Comparison of ENCODE assay signal across 14 cellular contexts in genomic region chr20:62516345-62516744, GRCh38. TPM values are rescaled to one million over a fixed set of nuclear protein-coding genes. Genes with fewer than 3 reads are reported as not detected.
DNase-seq lines count a peak whose midpoint lies in the region; ATAC-seq, FAIRE-seq and TF ChIP-seq lines count a peak whose summit lies in the region.
"Had no signal": no experiment of that assay in that cellular context is flagged by ENCODE, and none has a peak within 500 bp of the region (broad histone marks: within the 10 kb centered on the region; RNA-seq: fewer than 3 reads in every experiment).

No MANE protein-coding gene starts in this region.

- intact Hi-C loops in Right ventricle myocardium superior (cut with DNase I): no loop called here

- H3K36me3 ChIP-seq in right atrium auricular region (no peaks in the 10 kb centered on the region), hepatocyte (replicated peaks; ENCODE audit: insufficient read depth, low read depth) (no peaks in the 10 kb centered on the region)
- H3K36me3 ChIP-seq: transverse colon had no signal

- 79% methylated on average over 13 of the region's 13 CpGs for WGBS in hepatocyte (ENCODE audit: low lambda C conversion rate, missing lambda C conversion rate)

- H3K4me3 ChIP-seq in right atrium auricular region (no peak overlapping the region), hepatocyte (no peak overlapping the region)
- H3K4me3 ChIP-seq: transverse colon had no signal

- DNase-seq in Right ventricle myocardium superior (no peak), right atrium auricular region (ENCODE audit: low spot score) (no peak), RPMI8226 (peak; percentile 52), hepatocyte (ENCODE audit: low spot score) (no peak), urothelium cell line (ENCODE audit: low spot score) (peak; percentile 65), kidney tubule cell (ENCODE audit: low spot score) (no peak), nucleus accumbens (lab: John Stamatoyannopoulos, UW) (no peak), NCI-H1417 treated with DMSO at 0.1 percent for 48 hours (lab: John Stamatoyannopoulos, UW) (no peak)
- DNase-seq: activated CD8-positive, alpha-beta memory T cell treated with anti-CD3 and anti-CD28 coated beads, Interleukin-2, amount 50 U/mL, for 48 hours; amniotic stem cell; C1 segment of cervical spinal cord; effector memory CD8-positive, alpha-beta T cell; NK-92 treated with Interleukin-12 subunit alpha and Interleukin-12 subunit beta, amount 100 ng/mL, for 24 hours; transverse colon had no signal

- H3K4me1 ChIP-seq in right atrium auricular region (peaks cover 0 to 24% of the 10 kb centered on the region in 2 donors), hepatocyte (ENCODE audit: insufficient read depth) (no peaks in the 10 kb centered on the region)
- H3K4me1 ChIP-seq: transverse colon had no signal

- H3K4me2 ChIP-seq in hepatocyte: no peak overlapping the region

- H3K79me2 ChIP-seq in hepatocyte: no peaks in the 10 kb centered on the region

- no peaks in the 10 kb centered on the region for H3K27me3 ChIP-seq in right atrium auricular region
- no peaks in the 10 kb centered on the region for H3K27me3 ChIP-seq in hepatocyte

- no peaks in the 10 kb centered on the region for H3K9me2 ChIP-seq in hepatocyte (replicated peaks; ENCODE audit: insufficient read depth)

- H3K9me3 ChIP-seq in right atrium auricular region: no peaks in the 10 kb centered on the region
- no peaks in the 10 kb centered on the region for H3K9me3 ChIP-seq in hepatocyte (ENCODE audit: low read depth)
- H3K9me3 ChIP-seq: transverse colon had no signal

- H3K27ac ChIP-seq in right atrium auricular region: no peak overlapping the region
- H3K27ac ChIP-seq in hepatocyte: no peak overlapping the region
- H3K27ac ChIP-seq: transverse colon had no signal

- H4K20me1 ChIP-seq in hepatocyte (ENCODE audit: insufficient read depth, poor library complexity, severe bottlenecking): no peaks in the 10 kb centered on the region

- ATAC-seq in Right ventricle myocardium superior (ENCODE audit: poor library complexity): peak; percentile 67
- ATAC-seq: effector memory CD8-positive, alpha-beta T cell had no signal

- TF ChIP-seq CTCF in right atrium auricular region (IDR thresholded peaks at IDR 0.05): peak in 1 of 2 donors; percentile 48
- TF ChIP-seq CTCF in hepatocyte (IDR thresholded peaks at IDR 0.05; ENCODE audit: poor library complexity): peak; percentile 25

- H2AFZ ChIP-seq in hepatocyte: no peak overlapping the region

- FAIRE-seq in urothelium cell line (lab: Jason Lieb, UNC): no peak

RNA-seq across cellular contexts. Expression of gene GATA5, which starts 40.5 kb away (rescaled TPM):
- total RNA-seq in Right ventricle myocardium superior (1.7 TPM), right atrium auricular region (1 to 10 TPM; 6.9 to 9.6 TPM), hepatocyte (22.2 and 28.7 TPM in 2 replicates)
- 43.5 and 53.6 TPM in 2 replicates for polyA plus RNA-seq in hepatocyte
- total RNA-seq: transverse colon had no signal

Comparison
In these comparisons a context has a peak if more than half of its experiments do, and no peak if none do; other contexts are left out.
1. DNase-seq: peak in RPMI8226 (single experiment) and urothelium cell line (single experiment); none in Right ventricle myocardium superior (single experiment), right atrium auricular region (single experiment), hepatocyte (single experiment), kidney tubule cell (single experiment), nucleus accumbens (0 of 56) and NCI-H1417 treated with DMSO at 0.1 percent for 48 hours (single experiment).